8 cellular contexts compared by ENCODE assay signal in genomic region chr7:27650283-27650682, GRCh38.
"Had no signal": no experiment of that assay in that cellular context is flagged by ENCODE, and none has a peak within 500 bp of the region (broad histone marks: within the 10 kb centered on the region; RNA-seq: fewer than 3 reads in every experiment).

No MANE protein-coding gene starts in this region.

- H3K4me3 ChIP-seq: K562 had no signal

- FAIRE-seq: HepG2, HTR-8/SVneo, K562 had no signal

- H3K4me2 ChIP-seq: KMS-11 had no signal

- DNase-seq: IMR-90, KBM-7, KG1 had no signal

- H3K27ac ChIP-seq: HL-60, KMS-11 had no signal

- ATAC-seq: HepG2, K562 had no signal
